In genomic region chr2:40318931-40319330, GRCh38 we compare ENCODE assay signal across 20 cellular contexts.
"Had no signal": no experiment of that assay in that cellular context is flagged by ENCODE, and none has a peak within 500 bp of the region (broad histone marks: within the 10 kb centered on the region; RNA-seq: fewer than 3 reads in every experiment).

No MANE protein-coding gene starts in this region.

- H3K36me3 ChIP-seq: lower lobe of right lung, ovary, right lobe of liver, tibial artery, upper lobe of left lung, uterus had no signal

- H3K4me3 Mint-ChIP-seq: endodermal cell; memory B cell; naive thymus-derived CD4-positive, alpha-beta T cell; neural crest cell; stimulated activated effector memory CD8-positive, alpha-beta T cell treated with anti-CD3 and anti-CD28 coated beads, Interleukin-12 subunit alpha, Interleukin-12 subunit beta, amount 100 ng/mL, for 72 hours had no signal

- H3K27me3 Mint-ChIP-seq: naive thymus-derived CD4-positive, alpha-beta T cell had no signal

- H3K27me3 ChIP-seq: foreskin keratinocyte, ovary, right lobe of liver, tibial artery, upper lobe of left lung, uterus had no signal

- H3K36me3 Mint-ChIP-seq: memory B cell; naive thymus-derived CD4-positive, alpha-beta T cell; stimulated activated effector memory CD8-positive, alpha-beta T cell treated with anti-CD3 and anti-CD28 coated beads, Interleukin-12 subunit alpha, Interleukin-12 subunit beta, amount 100 ng/mL, for 72 hours had no signal

- H3K27ac Mint-ChIP-seq: endodermal cell; memory B cell; naive thymus-derived CD4-positive, alpha-beta T cell; stimulated activated effector memory CD8-positive, alpha-beta T cell treated with anti-CD3 and anti-CD28 coated beads, Interleukin-12 subunit alpha, Interleukin-12 subunit beta, amount 100 ng/mL, for 72 hours had no signal

- H3K4me1 Mint-ChIP-seq: memory B cell; naive thymus-derived CD4-positive, alpha-beta T cell; neural crest cell; stimulated activated effector memory CD8-positive, alpha-beta T cell treated with anti-CD3 and anti-CD28 coated beads, Interleukin-12 subunit alpha, Interleukin-12 subunit beta, amount 100 ng/mL, for 72 hours had no signal

- H3K9me3 Mint-ChIP-seq: memory B cell; stimulated activated effector memory CD8-positive, alpha-beta T cell treated with anti-CD3 and anti-CD28 coated beads, Interleukin-12 subunit alpha, Interleukin-12 subunit beta, amount 100 ng/mL, for 72 hours had no signal

- H3K4me1 ChIP-seq: foreskin keratinocyte, lower lobe of right lung, right lobe of liver, upper lobe of left lung had no signal

- H3K9me3 ChIP-seq: ovary, right lobe of liver, tibial artery, upper lobe of left lung had no signal

- ATAC-seq: foreskin keratinocyte; lower lobe of right lung; naive thymus-derived CD4-positive, alpha-beta T cell; right lobe of liver; stimulated activated effector memory CD8-positive, alpha-beta T cell treated with anti-CD3 and anti-CD28 coated beads, Interleukin-12 subunit alpha, Interleukin-12 subunit beta, amount 100 ng/mL, for 72 hours; stimulated activated naive CD8-positive, alpha-beta T cell treated with anti-CD3 and anti-CD28 coated beads, Interleukin-15, Interleukin-2, amounts not matched to agents 100 U/mL and 50 U/mL, for 24 hours had no signal

- H3K4me3 ChIP-seq: coronary artery, lower lobe of right lung, ovary, right lobe of liver, tibial artery, upper lobe of left lung, uterus had no signal

- H3K27ac ChIP-seq: coronary artery, foreskin keratinocyte, lower lobe of right lung, ovary, right lobe of liver, upper lobe of left lung had no signal

- DNase-seq: effector CD4-positive, alpha-beta T cell; endodermal cell; erythroblast; foreskin keratinocyte; lower lobe of right lung; midbrain; naive thymus-derived CD4-positive, alpha-beta T cell; nucleus accumbens; ovary; right lobe of liver; stimulated activated CD4-positive, alpha-beta T cell treated with anti-CD3 and anti-CD28 coated beads, Interleukin-4, amount 100 ng/mL, for 1 hour; stimulated activated CD8-positive, alpha-beta memory T cell treated with anti-CD3 and anti-CD28 coated beads, Interleukin-4, amount 100 ng/mL, for 48 hours; stimulated activated naive CD8-positive, alpha-beta T cell treated with anti-CD3 and anti-CD28 coated beads, Interleukin-15, Interleukin-2, amounts not matched to agents 100 U/mL and 50 U/mL, for 24 hours; tibial artery; upper lobe of left lung; uterus had no signal
